12 cellular contexts compared by ENCODE assay signal in the genomic region with DNA sequence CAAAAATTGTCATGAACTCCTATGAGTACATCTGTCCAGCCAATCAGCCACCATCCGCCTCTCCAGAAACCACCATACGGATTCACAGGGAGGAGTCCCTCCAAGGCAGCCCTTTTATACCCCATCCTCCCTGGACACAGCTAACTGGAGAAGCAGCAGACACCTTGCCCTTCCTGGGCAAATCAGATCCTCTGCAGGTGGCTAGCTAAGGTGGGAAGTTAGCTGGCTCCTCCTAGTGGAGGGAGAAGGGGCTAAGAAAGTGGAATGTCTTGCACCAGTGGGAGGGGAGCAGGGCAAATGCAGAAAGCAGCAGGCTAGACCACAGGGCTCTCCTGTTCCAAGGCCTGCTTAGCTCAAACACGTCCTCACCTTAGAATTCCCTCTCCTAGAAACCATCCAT. TPM values are rescaled to one million over a fixed set of nuclear protein-coding genes. Genes with fewer than 3 reads are reported as not detected.
DNase-seq lines count a peak whose midpoint lies in the region; ATAC-seq, FAIRE-seq and TF ChIP-seq lines count a peak whose summit lies in the region.
"Had no signal": no experiment of that assay in that cellular context is flagged by ENCODE, and none has a peak within 500 bp of the region (broad histone marks: within the 10 kb centered on the region; RNA-seq: fewer than 3 reads in every experiment).

No MANE protein-coding gene starts in this region.

- H3K27me3 ChIP-seq in left ventricle myocardium inferior (ENCODE audit: low read depth), result peaks cover 36% of the 10 kb centered on the region

- H3K9me3 ChIP-seq in left ventricle myocardium inferior (replicated peaks) (no peaks in the 10 kb centered on the region), kidney (ENCODE audit: control insufficient read depth in 1 of 2, low read length in 2 of 2) (no peaks in the 10 kb centered on the region)
- H3K9me3 ChIP-seq: MG63, thoracic aorta had no signal

- peak; percentile 29 for DNase-seq in ELR (ENCODE audit: low read depth)
- peak; percentile 28 for DNase-seq in HuH-7 (ENCODE audit: low spot score)
- DNase-seq in SW480 (ENCODE audit: low spot score), result peak; percentile 16
- DNase-seq in kidney tubule cell (ENCODE audit: low spot score), result peak; percentile 17
- DNase-seq in left ventricle myocardium inferior, result no peak
- DNase-seq in kidney, result no peak
- DNase-seq in left ventricle myocardium superior, result no peak
- DNase-seq: activated CD4-positive, CD25-positive, alpha-beta regulatory T cell treated with anti-CD3 and anti-CD28 coated beads, Interleukin-2, amount 50 U/mL, for 72 hours; activated naive CD4-positive, alpha-beta T cell treated with anti-CD3 and anti-CD28 coated beads for 36 hours; effector CD4-positive, alpha-beta T cell; MG63 had no signal

- TF ChIP-seq CTCF in left ventricle myocardium inferior (IDR thresholded peaks at IDR 0.05; ENCODE audit: borderline replicate concordance) (no peak), kidney (IDR thresholded peaks at IDR 0.05; ENCODE audit: borderline replicate concordance, extremely low read depth, insufficient read depth) (no peak)

- intact Hi-C loops in left ventricle myocardium inferior (cut with micrococcal nuclease), result no loop called here
- intact Hi-C loops in kidney (cut with DNase I), result no loop called here
- intact Hi-C loops in left ventricle myocardium superior (cut with micrococcal nuclease), result no loop called here

- no peak for FAIRE-seq in kidney (lab: Jason Lieb, UNC)

- H3K4me3 ChIP-seq in left ventricle myocardium inferior (no peak overlapping the region), kidney (ENCODE audit: low read length in 2 of 2) (no peak overlapping the region)
- H3K4me3 ChIP-seq: MG63, thoracic aorta had no signal

- no peaks in the 10 kb centered on the region for H3K36me3 ChIP-seq in left ventricle myocardium inferior
- H3K36me3 ChIP-seq in kidney (ENCODE audit: control insufficient read depth in 1 of 2, insufficient read depth in 2 of 2, low read length in 2 of 2), result no peaks in the 10 kb centered on the region
- H3K36me3 ChIP-seq: MG63, thoracic aorta had no signal

- no peak for ATAC-seq in left ventricle myocardium superior

- H3K4me1 ChIP-seq in left ventricle myocardium inferior (no peaks in the 10 kb centered on the region), kidney (ENCODE audit: control insufficient read depth in 1 of 2, insufficient read depth in 1 of 2, low read depth in 1 of 2, low read length in 2 of 2) (no peaks in the 10 kb centered on the region)

- H3K27ac ChIP-seq in left ventricle myocardium inferior (replicated peaks), result no peak overlapping the region
- H3K27ac ChIP-seq in kidney (ENCODE audit: low read depth in 2 of 2, low read length in 2 of 2), result no peak overlapping the region
- H3K27ac ChIP-seq: thoracic aorta had no signal

- no peak overlapping the region for H3K9ac ChIP-seq in kidney (ENCODE audit: low read length in 2 of 2)

RNA-seq across cellular contexts. Expression of a gene that starts 46.2 kb away (rescaled TPM):
- total RNA-seq in left ventricle myocardium inferior, result 161 TPM
- total RNA-seq in kidney, result 37.9 TPM
- 148 TPM for polyA plus RNA-seq in kidney (ENCODE audit: insufficient read depth, low read depth, low replicate concordance)
- total RNA-seq in left ventricle myocardium superior, result 169 TPM

Comparison
In these comparisons a context has a peak if more than half of its experiments do, and no peak if none do; other contexts are left out.
1. DNase-seq: peak in ELR (single experiment), HuH-7 (single experiment), SW480 (single experiment) and kidney tubule cell (single experiment); none in left ventricle myocardium inferior (single experiment), kidney (single experiment) and left ventricle myocardium superior (single experiment).